1 cellular context compared by ENCODE assay signal in the genomic region with DNA sequence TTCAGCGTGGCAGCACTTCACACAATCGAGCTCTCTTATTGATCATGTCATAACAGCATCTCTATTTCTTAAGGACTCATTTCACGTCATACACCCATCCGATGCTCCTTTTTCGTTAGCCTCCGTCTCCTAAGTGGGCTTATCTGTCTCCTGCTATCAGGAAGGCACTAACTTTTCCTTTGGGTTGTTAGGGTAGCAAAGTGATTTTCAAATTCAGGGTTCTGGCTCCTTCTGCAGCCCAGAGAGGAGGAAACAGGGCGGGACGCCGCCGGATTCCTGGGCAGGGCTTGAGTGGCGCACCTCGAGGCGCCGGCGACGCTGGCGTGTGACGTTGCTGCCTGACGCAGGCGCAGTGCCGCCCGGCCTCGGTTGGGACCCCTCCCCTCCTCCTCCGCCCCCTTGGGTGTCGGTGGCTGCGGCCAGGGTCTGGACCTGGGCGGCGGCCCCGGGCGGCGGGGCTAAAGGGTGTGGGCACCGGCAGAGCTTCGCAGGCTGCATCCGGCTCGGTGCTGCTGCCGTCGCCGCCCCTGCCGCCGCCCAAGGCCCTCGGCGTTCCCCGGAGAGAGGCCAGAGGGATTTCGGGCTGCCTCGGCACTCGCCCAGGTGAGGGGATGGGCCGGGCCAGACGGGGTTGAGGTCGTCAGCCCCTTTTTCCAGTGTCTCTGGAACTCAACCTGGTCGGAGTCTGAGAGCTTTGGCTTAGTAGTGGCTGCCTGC.
TF ChIP-seq lines count a peak whose summit lies in the region.

Gene BLTP1, plus strand, starts transcription at position 350 of the 717 bp plus-strand sequence. CDS start 18,317 bp downstream, outside the sequence.

TF ChIP-seq in K562, 482 proteins besides CTCF, POLR2A, EP300 and RAD21 (continued from another document and continues in another):
- TF ChIP-seq, protein P1, sequence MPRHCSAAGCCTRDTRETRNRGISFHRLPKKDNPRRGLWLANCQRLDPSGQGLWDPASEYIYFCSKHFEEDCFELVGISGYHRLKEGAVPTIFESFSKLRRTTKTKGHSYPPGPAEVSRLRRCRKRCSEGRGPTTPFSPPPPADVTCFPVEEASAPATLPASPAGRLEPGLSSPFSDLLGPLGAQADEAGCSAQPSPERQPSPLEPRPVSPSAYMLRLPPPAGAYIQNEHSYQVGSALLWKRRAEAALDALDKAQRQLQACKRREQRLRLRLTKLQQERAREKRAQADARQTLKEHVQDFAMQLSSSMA (CRISPR knock-in tag; IDR thresholded peaks at IDR 0.05): no peak
- TF ChIP-seq KLF16 (IDR thresholded peaks at IDR 0.05) (no peak), FOXA3 (CRISPR knock-in tag; conservative IDR thresholded peaks at IDR 0.05 in 1 of 2, IDR thresholded peaks at IDR 0.05 in 1 of 2) (0 out of 4 replicates have a peak, but pooled peaks of 1 of the 2 experiments have one; percentile 58), FOXP4 (CRISPR knock-in tag; IDR thresholded peaks at IDR 0.05; ENCODE audit: borderline replicate concordance) (0 out of 2 replicates have a peak, but pooled peaks have one; percentile 48), TBP (optimal IDR thresholded peaks at IDR 0.05; ENCODE audit: low read depth, low read length) (peak; percentile 47), ZNF23 (CRISPR knock-in tag; IDR thresholded peaks at IDR 0.05) (no peak), HINFP (tag; conservative IDR thresholded peaks at IDR 0.05; ENCODE audit: low read depth) (no peak), FOXK1 (CRISPR knock-in tag; IDR thresholded peaks at IDR 0.05; ENCODE audit: borderline replicate concordance) (0 out of 2 replicates have a peak, but pooled peaks have one; percentile 46), ZNF589 (CRISPR knock-in tag; IDR thresholded peaks at IDR 0.05; ENCODE audit: low read depth) (no peak), BRF1 (IDR thresholded peaks at IDR 0.05; ENCODE audit: borderline replicate concordance, extremely low read depth, insufficient read length) (no peak), NRF1 (conservative IDR thresholded peaks at IDR 0.05 in 1 of 2, IDR thresholded peaks at IDR 0.05 in 1 of 2) (peak; percentile 96 to 97), BCOR (IDR thresholded peaks at IDR 0.05) (no peak), ATF3 (IDR thresholded peaks at IDR 0.05) (no peak), ATF3 (CRISPR knock-in tag; conservative IDR thresholded peaks at IDR 0.05) (no peak), NKRF (IDR thresholded peaks at IDR 0.05; ENCODE audit: borderline replicate concordance) (no peak), GATAD2B (IDR thresholded peaks at IDR 0.05; ENCODE audit: borderline replicate concordance) (no peak), KDM5B (IDR thresholded peaks at IDR 0.05; ENCODE audit: insufficient replicate concordance, low read depth, low read length) (peak; percentile 41), HSF4 (CRISPR knock-in tag; IDR thresholded peaks at IDR 0.05; ENCODE audit: borderline replicate concordance) (no peak), ATF7 (IDR thresholded peaks at IDR 0.05) (peak; percentile 46), CBFB (CRISPR knock-in tag; IDR thresholded peaks at IDR 0.05) (no peak), BCL6 (CRISPR knock-in tag; IDR thresholded peaks at IDR 0.05) (no peak), RBM34 (IDR thresholded peaks at IDR 0.05; ENCODE audit: borderline replicate concordance, insufficient read depth, low read length) (no peak), ZBTB5 (IDR thresholded peaks at IDR 0.05) (no peak), NFRKB (IDR thresholded peaks at IDR 0.05; ENCODE audit: low read depth) (peak; percentile 50; the same call in 1 of the 2 replicates), MED1 (CRISPR knock-in tag; IDR thresholded peaks at IDR 0.05; ENCODE audit: borderline replicate concordance) (no peak), GATAD2A (IDR thresholded peaks at IDR 0.05) (no peak), UBTF (IDR thresholded peaks at IDR 0.05; ENCODE audit: borderline replicate concordance in 1 of 2, low read depth in 2 of 2, low read length in 2 of 2) (no peak)
- TF ChIP-seq, protein P2, sequence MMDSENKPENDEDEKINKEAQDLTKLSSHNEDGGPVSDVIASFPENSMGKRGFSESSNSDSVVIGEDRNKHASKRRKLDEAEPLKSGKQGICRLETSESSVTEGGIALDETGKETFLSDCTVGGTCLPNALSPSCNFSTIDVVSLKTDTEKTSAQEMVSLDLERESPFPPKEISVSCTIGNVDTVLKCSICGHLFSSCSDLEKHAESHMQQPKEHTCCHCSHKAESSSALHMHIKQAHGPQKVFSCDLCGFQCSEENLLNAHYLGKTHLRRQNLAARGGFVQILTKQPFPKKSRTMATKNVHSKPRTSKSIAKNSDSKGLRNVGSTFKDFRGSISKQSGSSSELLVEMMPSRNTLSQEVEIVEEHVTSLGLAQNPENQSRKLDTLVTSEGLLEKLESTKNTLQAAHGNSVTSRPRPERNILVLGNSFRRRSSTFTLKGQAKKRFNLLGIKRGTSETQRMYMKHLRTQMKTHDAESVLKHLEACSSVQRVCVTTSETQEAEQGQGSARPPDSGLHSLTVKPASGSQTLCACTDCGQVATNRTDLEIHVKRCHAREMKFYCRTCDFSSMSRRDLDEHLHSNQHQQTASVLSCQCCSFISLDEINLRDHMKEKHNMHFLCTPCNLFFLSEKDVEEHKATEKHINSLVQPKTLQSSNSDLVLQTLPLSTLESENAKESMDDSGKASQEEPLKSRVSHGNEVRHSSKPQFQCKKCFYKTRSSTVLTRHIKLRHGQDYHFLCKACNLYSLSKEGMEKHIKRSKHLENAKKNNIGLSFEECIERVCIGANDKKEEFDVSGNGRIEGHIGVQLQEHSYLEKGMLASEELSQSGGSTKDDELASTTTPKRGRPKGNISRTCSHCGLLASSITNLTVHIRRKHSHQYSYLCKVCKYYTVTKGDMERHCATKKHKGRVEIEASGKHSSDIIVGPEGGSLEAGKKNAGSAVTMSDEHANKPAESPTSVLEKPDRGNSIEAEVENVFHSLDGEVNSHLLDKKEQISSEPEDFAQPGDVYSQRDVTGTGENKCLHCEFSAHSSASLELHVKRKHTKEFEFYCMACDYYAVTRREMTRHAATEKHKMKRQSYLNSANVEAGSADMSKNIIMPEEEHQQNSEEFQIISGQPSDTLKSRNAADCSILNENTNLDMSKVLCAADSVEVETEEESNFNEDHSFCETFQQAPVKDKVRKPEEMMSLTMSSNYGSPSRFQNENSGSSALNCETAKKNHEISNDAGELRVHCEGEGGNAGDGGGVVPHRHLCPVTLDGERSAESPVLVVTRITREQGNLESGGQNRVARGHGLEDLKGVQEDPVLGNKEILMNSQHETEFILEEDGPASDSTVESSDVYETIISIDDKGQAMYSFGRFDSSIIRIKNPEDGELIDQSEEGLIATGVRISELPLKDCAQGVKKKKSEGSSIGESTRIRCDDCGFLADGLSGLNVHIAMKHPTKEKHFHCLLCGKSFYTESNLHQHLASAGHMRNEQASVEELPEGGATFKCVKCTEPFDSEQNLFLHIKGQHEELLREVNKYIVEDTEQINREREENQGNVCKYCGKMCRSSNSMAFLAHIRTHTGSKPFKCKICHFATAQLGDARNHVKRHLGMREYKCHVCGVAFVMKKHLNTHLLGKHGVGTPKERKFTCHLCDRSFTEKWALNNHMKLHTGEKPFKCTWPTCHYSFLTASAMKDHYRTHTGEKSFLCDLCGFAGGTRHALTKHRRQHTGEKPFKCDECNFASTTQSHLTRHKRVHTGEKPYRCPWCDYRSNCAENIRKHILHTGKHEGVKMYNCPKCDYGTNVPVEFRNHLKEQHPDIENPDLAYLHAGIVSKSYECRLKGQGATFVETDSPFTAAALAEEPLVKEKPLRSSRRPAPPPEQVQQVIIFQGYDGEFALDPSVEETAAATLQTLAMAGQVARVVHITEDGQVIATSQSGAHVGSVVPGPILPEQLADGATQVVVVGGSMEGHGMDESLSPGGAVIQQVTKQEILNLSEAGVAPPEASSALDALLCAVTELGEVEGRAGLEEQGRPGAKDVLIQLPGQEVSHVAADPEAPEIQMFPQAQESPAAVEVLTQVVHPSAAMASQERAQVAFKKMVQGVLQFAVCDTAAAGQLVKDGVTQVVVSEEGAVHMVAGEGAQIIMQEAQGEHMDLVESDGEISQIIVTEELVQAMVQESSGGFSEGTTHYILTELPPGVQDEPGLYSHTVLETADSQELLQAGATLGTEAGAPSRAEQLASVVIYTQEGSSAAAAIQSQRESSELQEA (IDR thresholded peaks at IDR 0.05; ENCODE audit: low read depth): no peak
- TF ChIP-seq, protein P3, sequence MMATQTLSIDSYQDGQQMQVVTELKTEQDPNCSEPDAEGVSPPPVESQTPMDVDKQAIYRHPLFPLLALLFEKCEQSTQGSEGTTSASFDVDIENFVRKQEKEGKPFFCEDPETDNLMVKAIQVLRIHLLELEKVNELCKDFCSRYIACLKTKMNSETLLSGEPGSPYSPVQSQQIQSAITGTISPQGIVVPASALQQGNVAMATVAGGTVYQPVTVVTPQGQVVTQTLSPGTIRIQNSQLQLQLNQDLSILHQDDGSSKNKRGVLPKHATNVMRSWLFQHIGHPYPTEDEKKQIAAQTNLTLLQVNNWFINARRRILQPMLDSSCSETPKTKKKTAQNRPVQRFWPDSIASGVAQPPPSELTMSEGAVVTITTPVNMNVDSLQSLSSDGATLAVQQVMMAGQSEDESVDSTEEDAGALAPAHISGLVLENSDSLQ (IDR thresholded peaks at IDR 0.05): peak; percentile 63; the same call in 1 of the 2 replicates
